ENCODE assay signal across 8 cellular contexts in genomic region chr10:42782446-42783180, GRCh38. TPM values are rescaled to one million over a fixed set of nuclear protein-coding genes. Genes with fewer than 3 reads are reported as not detected.
DNase-seq lines count a peak whose midpoint lies in the region; ATAC-seq and TF ChIP-seq lines count a peak whose summit lies in the region.

TSS of gene BMS1 (plus strand) at chr10:42782795. CDS start at chr10:42784395, 1,600 bp downstream.

- no peak for TF ChIP-seq CTCF in GM13977 (IDR thresholded peaks at IDR 0.05; ENCODE audit: extremely low read depth, insufficient read depth, missing control alignments)
- TF ChIP-seq CTCF in tibial nerve (IDR thresholded peaks at IDR 0.05) = no peak

- peak; percentile 76 to 93 for TF ChIP-seq EP300 in tibial nerve (IDR thresholded peaks at IDR 0.05)

- no peak within 1 kb of the TSS for H3K23ac ChIP-seq in trophoblast cell (ENCODE audit: low read length)

- H3K9ac ChIP-seq in trophoblast cell (ENCODE audit: low read length) = peak within 1 kb of the TSS; percentile 87

- H3K27ac Mint-ChIP-seq in T-cell = peak within 1 kb of the TSS; percentile 85 to 90

- peaks cover 0 to 4% of the 10 kb centered on the region in 2 donors for H3K27me3 Mint-ChIP-seq in T-cell

- H2BK120ac ChIP-seq in trophoblast cell (ENCODE audit: insufficient read depth, low read length, poor library complexity) = peak within 1 kb of the TSS; percentile 48

- H2AK5ac ChIP-seq in trophoblast cell (ENCODE audit: low read length) = peak within 1 kb of the TSS; percentile 79

- H3K36me3 ChIP-seq in trophoblast cell (ENCODE audit: control insufficient read depth in 1 of 2, insufficient read depth in 2 of 2, low read length in 2 of 2) (peaks cover 8 to 17% of the 10 kb centered on the region in 2 experiments), tibial nerve (peaks cover 0 to 31% (median 2%) of the 10 kb centered on the region in 3 donors)

- peak within 1 kb of the TSS; percentile 85 for H4K12ac ChIP-seq in trophoblast cell (ENCODE audit: low read depth, low read length)

- peak within 1 kb of the TSS; percentile 72 for H3K4ac ChIP-seq in trophoblast cell (ENCODE audit: low read depth, low read length)

- POLR2A ChIA-PET in T-cell (lab: Charles Lee) = interaction anchor here in 1 of 2 donors (0.6 to 1.0 kb wide), 2 partner anchors 15 to 415 kb away, joined by 3 to 5 read pairs; no protein-coding TSS in a partner anchor

- peak within 1 kb of the TSS; percentile 95 to 99 (median 96) for H3K4me3 Mint-ChIP-seq in T-cell

- H2BK12ac ChIP-seq in trophoblast cell (ENCODE audit: low read length) = no peak within 1 kb of the TSS

- H3K14ac ChIP-seq in trophoblast cell (ENCODE audit: low read length) = peak within 1 kb of the TSS; percentile 38

- H4K8ac ChIP-seq in trophoblast cell (ENCODE audit: low read depth, low read length) = peak within 1 kb of the TSS; percentile 87

- peak within 1 kb of the TSS; percentile 19 for H2BK5ac ChIP-seq in trophoblast cell (ENCODE audit: low read depth, low read length, poor library complexity)

- peak within 1 kb of the TSS; percentile 52 for H3K18ac ChIP-seq in trophoblast cell (ENCODE audit: low read length)

- H3K79me1 ChIP-seq in trophoblast cell (ENCODE audit: low read length) = peaks cover 8% of the 10 kb centered on the region

- H3K4me3 ChIP-seq in trophoblast cell (ENCODE audit: low read depth, low read length) (peak within 1 kb of the TSS; percentile 89), tibial nerve (peak within 1 kb of the TSS; percentile 57 to 88 (median 72))

- peaks cover 0 to 4% (median 0%) of the 10 kb centered on the region in 3 donors for H3K9me3 Mint-ChIP-seq in T-cell

- H2AFZ ChIP-seq in trophoblast cell (ENCODE audit: insufficient read depth, low read length, poor library complexity) = peak within 1 kb of the TSS; percentile 66

- ATAC-seq in HG02870 (IDR thresholded peaks at IDR 0.05; ENCODE audit: unreplicated experiment) (peak; percentile 95), T-cell (replicated peaks in 1 of 4) (peak; percentile 92 to 96 (median 93))

- peaks cover 3% of the 10 kb centered on the region for H3K9me3 ChIP-seq in trophoblast cell (ENCODE audit: insufficient read depth, low read depth, low read length)
- H3K9me3 ChIP-seq in tibial nerve = no peaks in the 10 kb centered on the region

- H3K4me2 ChIP-seq in trophoblast cell (ENCODE audit: low read length) = peak within 1 kb of the TSS; percentile 97

- DNase-seq in GM13977 (ENCODE audit: low spot score) (peak; percentile 81), NCI-H146 (lab: John Stamatoyannopoulos, UW) (peak; percentile 93), T-cell (peak; percentile 72 to 93 (median 84)), cardiac septum (ENCODE audit: low spot score) (peak; percentile 95), trophoblast cell (peak; percentile 92 to 96), tibial nerve (ENCODE audit: low spot score in 2 of 2) (peak; percentile 68 to 83)

- WGBS in adipose tissue, 3 donors = 0% methylated on average over 59 to 60 of the region's 60 CpGs
- WGBS in trophoblast cell (ENCODE audit: extremely low coverage, insufficient coverage, insufficient read length) = no CpG with 5 or more reads among the region's 60 CpGs
- WGBS in tibial nerve, 2 donors = 0 to 1% methylated on average over 50 to 57 of the region's 60 CpGs

- H3K27me3 ChIP-seq in trophoblast cell (ENCODE audit: insufficient read depth, low read length) (no peaks in the 10 kb centered on the region), tibial nerve (no peaks in the 10 kb centered on the region)

- peaks cover 19% of the 10 kb centered on the region for H3K36me3 Mint-ChIP-seq in T-cell

- in situ Hi-C loops in GM13977 (cut with MboI; ENCODE audit: low pct_unique_long_range_greater_than_20kb, low sequenced_read_pairs, unreplicated experiment) = no loop called here

- H3K4me1 Mint-ChIP-seq in T-cell = peaks cover 37 to 41% (median 40%) of the 10 kb centered on the region in 3 donors

- intact Hi-C loops in cardiac septum (cut with DNase I) = loop anchor here (10.0 kb wide), 1 partner anchor 148 kb away; the partner anchor contains the start of gene ZNF33B

- CTCF ChIA-PET in T-cell (lab: Charles Lee) = no interaction called here

- peak within 1 kb of the TSS; percentile 63 for H3K27ac ChIP-seq in adipose tissue (ENCODE audit: low read depth, low read length)
- peak within 1 kb of the TSS; percentile 63 for H3K27ac ChIP-seq in trophoblast cell (ENCODE audit: low read depth, low read length)
- H3K27ac ChIP-seq in tibial nerve = peak within 1 kb of the TSS; percentile 85 to 92 (median 88)

- H4K91ac ChIP-seq in trophoblast cell (ENCODE audit: low read depth, low read length) = peak within 1 kb of the TSS; percentile 62

- peak; percentile 45 to 68 for TF ChIP-seq POLR2A in tibial nerve (IDR thresholded peaks at IDR 0.05)

- H3K79me2 ChIP-seq in trophoblast cell (ENCODE audit: control insufficient read depth, insufficient read depth, low read length, poor library complexity) = peaks cover 3% of the 10 kb centered on the region

- H3K4me1 ChIP-seq in trophoblast cell (ENCODE audit: control insufficient read depth in 1 of 2, insufficient read depth in 2 of 2, low read length in 2 of 2) (peaks cover 0 to 2% of the 10 kb centered on the region in 2 experiments), tibial nerve (peaks cover 0 to 26% (median 3%) of the 10 kb centered on the region in 4 donors)

RNA-seq across cellular contexts. Expression of gene BMS1, which starts in this region (rescaled TPM):
- 10 to 100 TPM; 13.1 to 18.1 (median 16.4) TPM for total RNA-seq in T-cell
- polyA plus RNA-seq in adipose tissue = 1 to 10 TPM; 5.7 to 9.8 (median 7.4) TPM
- 13.4 TPM for total RNA-seq in cardiac septum
- polyA plus RNA-seq in trophoblast cell (2013) = 15.1 and 15.6 TPM in 2 replicates
- 10 to 100 TPM; 11.6 to 14.9 (median 14.2) TPM for total RNA-seq in tibial nerve

Comparison
In these comparisons a context has a peak if more than half of its experiments do, and no peak if none do; other contexts are left out.
1. Peak in every context shown above with its lines: DNase-seq, ATAC-seq, H3K4me3 ChIP-seq and H3K27ac ChIP-seq.